In the genomic region with DNA sequence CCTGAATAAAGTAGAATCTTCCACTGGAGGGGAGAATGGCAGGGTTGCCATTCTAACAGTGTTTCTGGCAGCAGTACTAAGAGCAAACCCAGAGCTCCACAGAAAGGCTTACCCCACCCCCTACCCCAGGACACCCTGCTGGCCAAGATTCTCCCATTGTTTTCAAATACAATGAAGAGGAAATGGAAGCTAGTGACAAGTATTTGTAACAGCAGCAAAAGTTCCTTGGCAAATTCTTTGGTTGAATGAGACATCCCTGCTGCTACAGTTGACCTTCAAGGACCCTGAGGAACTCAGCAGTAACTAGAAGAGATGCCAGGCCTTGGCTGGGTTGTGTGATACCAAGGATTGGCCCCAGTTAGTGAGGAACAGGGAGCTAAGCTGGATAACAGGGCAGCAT, we compare ENCODE assay signal across 30 cellular contexts.
A peak's percentile ranks its signal among the peaks of the same experiment; 100 is the strongest.
DNase-seq lines count a peak whose midpoint lies in the region; ATAC-seq and TF ChIP-seq lines count a peak whose summit lies in the region.
"Had no signal": no experiment of that assay in that cellular context is flagged by ENCODE, and none has a peak within 500 bp of the region (broad histone marks: within the 10 kb centered on the region; RNA-seq: fewer than 3 reads in every experiment).

No MANE protein-coding gene starts in this region.

- no peaks in the 10 kb centered on the region for H3K79me2 ChIP-seq in hepatocyte

- TF ChIP-seq EP300 in upper lobe of left lung (IDR thresholded peaks at IDR 0.05) = no peak

- no peaks in the 10 kb centered on the region for H4K20me1 ChIP-seq in hepatocyte (ENCODE audit: insufficient read depth, poor library complexity, severe bottlenecking)
- H4K20me1 ChIP-seq: BLaER1 had no signal

- no peak for ATAC-seq in psoas muscle
- no peak for ATAC-seq in HG02840 (IDR thresholded peaks at IDR 0.05; ENCODE audit: low FRiP score, unreplicated experiment)
- ATAC-seq in upper lobe of left lung (ENCODE audit: low FRiP score in 2 of 2) = no peak
- ATAC-seq: activated CD8-positive, alpha-beta memory T cell treated with anti-CD3 and anti-CD28 coated beads, Interleukin-2, amount 10 ng/mL, durations not matched to agents 7 days and 5 days; activated T-cell treated with anti-CD3 and anti-CD28 coated beads, Interleukin-2, amount 50 U/mL, for 72 hours; left colon had no signal

- no peaks in the 10 kb centered on the region for H3K9me2 ChIP-seq in hepatocyte (replicated peaks; ENCODE audit: insufficient read depth)

- no peak overlapping the region for H3K4me2 ChIP-seq in hepatocyte
- H3K4me2 ChIP-seq: BLaER1 had no signal

- H3K4me1 ChIP-seq in psoas muscle (no peaks in the 10 kb centered on the region), hepatocyte (ENCODE audit: insufficient read depth) (no peaks in the 10 kb centered on the region), upper lobe of left lung (peaks cover 0 to 13% (median 0%) of the 10 kb centered on the region in 4 donors)
- H3K4me1 ChIP-seq: BLaER1, HAP-1, Peyer's patch, prostate gland, SJCRH30, stomach had no signal

- no peaks in the 10 kb centered on the region for H3K27me3 ChIP-seq in H7 (ENCODE audit: control insufficient read depth, insufficient read depth, low read length)
- H3K27me3 ChIP-seq in psoas muscle (ENCODE audit: insufficient read depth in 3 of 3, low read length in 2 of 3) = peaks cover 0 to 4% (median 0%) of the 10 kb centered on the region in 3 donors
- no peaks in the 10 kb centered on the region for H3K27me3 ChIP-seq in hepatocyte
- H3K27me3 ChIP-seq in upper lobe of left lung = no peaks in the 10 kb centered on the region
- H3K27me3 ChIP-seq: MG63, neutrophil, Peyer's patch, SJCRH30, stomach had no signal

- H3K4me3 ChIP-seq in H7 (ENCODE audit: insufficient read depth, low read depth, low read length) (no peak overlapping the region), psoas muscle (no peak overlapping the region), hepatocyte (no peak overlapping the region), upper lobe of left lung (no peak overlapping the region)
- H3K4me3 ChIP-seq: BLaER1, HAP-1, MG63, Peyer's patch, prostate gland, SJCRH30, skin epidermis, stomach had no signal

- no peak overlapping the region for H2AFZ ChIP-seq in hepatocyte

- DNase-seq in H7 = peak; percentile 63
- DNase-seq in dermis blood vessel endothelial cell = peak; percentile 85
- peak; percentile 85 for DNase-seq in iPS DF 19.7 (ENCODE audit: low read depth, low spot score)
- DNase-seq in psoas muscle = no peak
- DNase-seq in hepatocyte (ENCODE audit: low spot score) = no peak
- DNase-seq in upper lobe of left lung = no peak
- DNase-seq: activated CD4-positive, alpha-beta T cell treated with anti-CD3 and anti-CD28 coated beads, Interleukin-2, amount 50 U/mL, for 1 hour; activated CD8-positive, alpha-beta memory T cell treated with anti-CD3 and anti-CD28 coated beads, Interleukin-2, amount 10 ng/mL, durations not matched to agents 7 days and 5 days; activated naive CD4-positive, alpha-beta T cell treated with Interleukin-2 at 50 U/mL for 16 hours; activated T-cell treated with anti-CD3 and anti-CD28 coated beads, Interleukin-2, amount 50 U/mL, for 72 hours; DMS153; KBM-7; left colon; mesenchymal stem cell; MG63; NCI-H1417; NCI-H2029 treated with DMSO at 0.1 percent for 48 hours; NCI-H526; NK-92 treated with Interleukin-12 subunit alpha and Interleukin-12 subunit beta, amount 100 ng/mL, for 24 hours; Peyer's patch; SJCRH30; stomach; T1000; trophoblast cell had no signal

- H3K27ac ChIP-seq in psoas muscle = peak overlapping the region; percentile 23
- H3K27ac ChIP-seq in hepatocyte = no peak overlapping the region
- no peak overlapping the region for H3K27ac ChIP-seq in upper lobe of left lung
- H3K27ac ChIP-seq: BLaER1, neutrophil, Peyer's patch, prostate gland, SJCRH30, stomach had no signal

- intact Hi-C loops in psoas muscle (cut with DNase I) = no loop called here

- H3K9me3 ChIP-seq in psoas muscle (no peaks in the 10 kb centered on the region), hepatocyte (ENCODE audit: low read depth) (no peaks in the 10 kb centered on the region), upper lobe of left lung (no peaks in the 10 kb centered on the region)
- H3K9me3 ChIP-seq: BLaER1, HAP-1, MG63, neutrophil, Peyer's patch, prostate gland, SJCRH30, stomach had no signal

- TF ChIP-seq CTCF in psoas muscle (IDR thresholded peaks at IDR 0.05) = no peak
- TF ChIP-seq CTCF in hepatocyte (IDR thresholded peaks at IDR 0.05; ENCODE audit: poor library complexity) = no peak
- no peak for TF ChIP-seq CTCF in upper lobe of left lung (IDR thresholded peaks at IDR 0.05)

- H3K36me3 ChIP-seq in H7 (replicated peaks; ENCODE audit: control insufficient read depth, insufficient read depth, low read length) (peaks cover 2% of the 10 kb centered on the region; the same call in 1 of the 2 replicates), psoas muscle (ENCODE audit: insufficient read depth in 1 of 2, low read depth in 1 of 2) (no peaks in the 10 kb centered on the region), hepatocyte (replicated peaks; ENCODE audit: insufficient read depth, low read depth) (no peaks in the 10 kb centered on the region), upper lobe of left lung (peaks cover 0 to 49% (median 6%) of the 10 kb centered on the region in 4 donors)
- H3K36me3 ChIP-seq: BLaER1, HAP-1, MG63, Peyer's patch, prostate gland, SJCRH30 had no signal

- no peak for TF ChIP-seq POLR2A in upper lobe of left lung (IDR thresholded peaks at IDR 0.05)

Comparison
In these comparisons a context has a peak if more than half of its experiments do, and no peak if none do; other contexts are left out.
1. DNase-seq: peak in H7 (single experiment), dermis blood vessel endothelial cell (single experiment) and iPS DF 19.7 (single experiment); none in psoas muscle (0 of 2), hepatocyte (single experiment) and upper lobe of left lung (0 of 2).